Comparison of ENCODE assay signal across 13 cellular contexts in genomic region chr7:23523486-23524075, GRCh38. TPM values are rescaled to one million over a fixed set of nuclear protein-coding genes. Genes with fewer than 3 reads are reported as not detected.
A peak's percentile ranks its signal among the peaks of the same experiment; 100 is the strongest.
DNase-seq lines count a peak whose midpoint lies in the region; ATAC-seq and TF ChIP-seq lines count a peak whose summit lies in the region.
"Had no signal": no experiment of that assay in that cellular context is flagged by ENCODE, and none has a peak within 500 bp of the region (broad histone marks: within the 10 kb centered on the region; RNA-seq: fewer than 3 reads in every experiment).

No MANE protein-coding gene starts in this region.

- H3K36me3 ChIP-seq in HEK293 (ENCODE audit: control insufficient read depth in 2 of 2, insufficient read depth in 1 of 2, low read length in 2 of 2) (peaks cover 35 to 36% of the 10 kb centered on the region in 2 experiments), gastrocnemius medialis (peaks cover 0 to 32% of the 10 kb centered on the region in 2 donors)

- TF ChIP-seq CTCF in HEK293 (tag by site-specific recombination; IDR thresholded peaks at IDR 0.05) (no peak), natural killer cell (IDR thresholded peaks at IDR 0.05) (no peak), gastrocnemius medialis (IDR thresholded peaks at IDR 0.05 in 4 of 5, conservative IDR thresholded peaks at IDR 0.05 in 1 of 5) (no peak)

- no peaks in the 10 kb centered on the region for H3K9me3 ChIP-seq in HEK293 (ENCODE audit: control insufficient read depth, insufficient read depth, low read depth, low read length)
- no peaks in the 10 kb centered on the region for H3K9me3 ChIP-seq in gastrocnemius medialis
- H3K9me3 ChIP-seq: spleen had no signal

- ATAC-seq in GM18502 (IDR thresholded peaks at IDR 0.05; ENCODE audit: poor library complexity, unreplicated experiment): peak; percentile 66
- ATAC-seq in SK-N-SH treated with all-trans-retinoic acid at 6 μM for 48 hours: peak; percentile 45
- peak in 1 of 3 donors; percentile 9 for ATAC-seq in natural killer cell
- no peak for ATAC-seq in gastrocnemius medialis
- ATAC-seq: GM23338 had no signal

- H3K9me3 Mint-ChIP-seq in natural killer cell: no peaks in the 10 kb centered on the region
- H3K9me3 Mint-ChIP-seq: activated CD4-positive, alpha-beta memory T cell treated with anti-CD3 and anti-CD28 coated beads, Interleukin-2, amount 10 ng/mL, durations not matched to agents 7 days and 5 days; activated T-helper 2 cell treated with anti-CD3 and anti-CD28 coated beads, Interferon-gamma antibody, Interleukin-2, Interleukin-4, amounts not matched to agents 10 μg/mL and 5 μg/mL and 100 μg/mL, durations not matched to agents 14 hours and 24 hours and 36 hours; GM23338 had no signal

- H3K27ac ChIP-seq in HEK293 (ENCODE audit: extremely low read depth, low read depth, low read length): no peak overlapping the region
- no peak overlapping the region for H3K27ac ChIP-seq in gastrocnemius medialis
- H3K27ac ChIP-seq: BLaER1 treated with 17β-estradiol and CSF1 and Interleukin-3, amounts not matched to agents 10 nM and 100 nM; spleen had no signal

- in situ Hi-C loops in gastrocnemius medialis (cut with MboI; ENCODE audit: low sequenced_read_pairs in 4 of 4): no loop called here

- peaks cover 69 to 76% of the 10 kb centered on the region in 2 donors for H3K4me1 Mint-ChIP-seq in natural killer cell

- no peaks in the 10 kb centered on the region for H3K27me3 ChIP-seq in gastrocnemius medialis
- H3K27me3 ChIP-seq: BLaER1 treated with 17β-estradiol and CSF1 and Interleukin-3, amounts not matched to agents 10 nM and 100 nM; spleen had no signal

- CTCF ChIA-PET in HEK293 (lab: Yijun Ruan, JAX): interaction anchor here (0.5 to 1.7 kb wide), 8 partner anchors 17 to 663 kb away, joined by 3 to 5 read pairs (median 4); partner anchors contain the start of gene CCDC126

- no peak for DNase-seq in natural killer cell
- DNase-seq in gastrocnemius medialis: no peak
- no peak for DNase-seq in NCI-H2081 (lab: John Stamatoyannopoulos, UW)
- no peak for DNase-seq in stimulated activated CD4-positive, alpha-beta T cell treated with anti-CD3 and anti-CD28 coated beads, Interleukin-1b, Interleukin-23, amount 100 ng/mL, for 48 hours
- DNase-seq: activated CD4-positive, alpha-beta memory T cell treated with anti-CD3 and anti-CD28 coated beads, Interleukin-2, amount 10 ng/mL, durations not matched to agents 7 days and 5 days; cortex of kidney; spleen had no signal

- H3K36me3 Mint-ChIP-seq in natural killer cell: no peaks in the 10 kb centered on the region

- H3K27me3 Mint-ChIP-seq in natural killer cell (ENCODE audit: low read depth in 2 of 2): no peaks in the 10 kb centered on the region
- H3K27me3 Mint-ChIP-seq: activated CD4-positive, alpha-beta memory T cell treated with anti-CD3 and anti-CD28 coated beads, Interleukin-2, amount 10 ng/mL, durations not matched to agents 7 days and 5 days had no signal

- TF ChIP-seq POLR2A in gastrocnemius medialis (IDR thresholded peaks at IDR 0.05): no peak

- POLR2A ChIA-PET in HEK293 (lab: Yijun Ruan, JAX): interaction anchor here (0.6 to 1.2 kb wide), 2 partner anchors 56 to 245 kb away, joined by 4 read pairs; no protein-coding TSS in a partner anchor

- peak overlapping the region; percentile 8 to 50 for H3K27ac Mint-ChIP-seq in natural killer cell
- H3K27ac Mint-ChIP-seq: activated CD4-positive, alpha-beta memory T cell treated with anti-CD3 and anti-CD28 coated beads, Interleukin-2, amount 10 ng/mL, durations not matched to agents 7 days and 5 days; GM23338 had no signal

- intact Hi-C loops in natural killer cell (cut with micrococcal nuclease): loop anchor here (10.0 kb wide), 1 partner anchor 249 kb away; no protein-coding TSS in a partner anchor
- intact Hi-C loops in gastrocnemius medialis (cut with DNase I; ENCODE audit: low total_unique reads): no loop called here

- no peak overlapping the region for H3K4me3 Mint-ChIP-seq in natural killer cell
- H3K4me3 Mint-ChIP-seq: activated CD4-positive, alpha-beta memory T cell treated with anti-CD3 and anti-CD28 coated beads, Interleukin-2, amount 10 ng/mL, durations not matched to agents 7 days and 5 days had no signal

- H3K4me3 ChIP-seq in HEK293 (ENCODE audit: low read depth, low read length) (no peak overlapping the region), gastrocnemius medialis (no peak overlapping the region)
- H3K4me3 ChIP-seq: BLaER1 treated with 17β-estradiol and CSF1 and Interleukin-3, amounts not matched to agents 10 nM and 100 nM; GM23338; spleen had no signal

- H3K4me1 ChIP-seq in HEK293 (ENCODE audit: control insufficient read depth, insufficient read depth, low read length) (peaks cover 32% of the 10 kb centered on the region), gastrocnemius medialis (peaks cover 26 to 38% of the 10 kb centered on the region in 2 donors)

TF ChIP-seq in HEK293, 187 proteins besides CTCF, POLR2A, EP300 and RAD21:
- no peak for TF ChIP-seq ZBTB17 (tag by site-specific recombination; IDR thresholded peaks at IDR 0.05)
- peak; percentile 48; the same call in 1 of the 2 replicates for TF ChIP-seq SCRT2 (tag by site-specific recombination; IDR thresholded peaks at IDR 0.05)
- TF ChIP-seq SCRT1 (tag by site-specific recombination; IDR thresholded peaks at IDR 0.05; ENCODE audit: borderline replicate concordance): 0 out of 2 replicates have a peak, but pooled peaks have one; percentile 17
- 0 out of 2 replicates have a peak, but pooled peaks have one; percentile 18 for TF ChIP-seq PRDM1 (tag by site-specific recombination; IDR thresholded peaks at IDR 0.05)
- 0 out of 2 replicates have a peak, but pooled peaks have one; percentile 19 for TF ChIP-seq PRDM6 (tag by site-specific recombination; IDR thresholded peaks at IDR 0.05)

TF ChIP-seq in SK-N-SH treated with all-trans-retinoic acid at 6 μM for 48 hours, 23 proteins besides CTCF, POLR2A, EP300 and RAD21 (continues in another document):
- TF ChIP-seq PATZ1 (CRISPR knock-in tag; IDR thresholded peaks at IDR 0.05; ENCODE audit: borderline replicate concordance) (no peak), ISL1 (CRISPR knock-in tag; IDR thresholded peaks at IDR 0.05) (no peak), CREB5 (CRISPR knock-in tag; IDR thresholded peaks at IDR 0.05; ENCODE audit: low read depth) (no peak), ARNTL (CRISPR knock-in tag; IDR thresholded peaks at IDR 0.05; ENCODE audit: borderline replicate concordance, low read depth) (no peak), ZFP3 (CRISPR knock-in tag; IDR thresholded peaks at IDR 0.05) (no peak), ZNF565 (CRISPR knock-in tag; conservative IDR thresholded peaks at IDR 0.05; ENCODE audit: low read depth) (no peak), ZFP30 (CRISPR knock-in tag; IDR thresholded peaks at IDR 0.05) (no peak), GLIS3 (CRISPR knock-in tag; IDR thresholded peaks at IDR 0.05) (no peak), PPARA (CRISPR knock-in tag; IDR thresholded peaks at IDR 0.05; ENCODE audit: borderline replicate concordance) (no peak), TSHZ2 (CRISPR knock-in tag; IDR thresholded peaks at IDR 0.05) (no peak)

RNA-seq across cellular contexts. Expression of gene TRA2A, which starts 8.2 kb away (rescaled TPM):
- 100 to 1,000 TPM; 269 to 385 (median 324) TPM for total RNA-seq in natural killer cell
- 1 to 10 TPM; 4.8 to 6.4 (median 5.7) TPM for total RNA-seq in gastrocnemius medialis

RNA-seq across cellular contexts. Expression of gene IGF2BP3, which starts 53.3 kb away (rescaled TPM):
- total RNA-seq in natural killer cell (1 to 10 TPM in 2 of 3 donors, not detected in 1; 1.4 to 2.9 TPM), gastrocnemius medialis (under 1 TPM in 1 of 4 donors, not detected in 3; 0.51 TPM)

Comparison
In these comparisons a context has a peak if more than half of its experiments do, and no peak if none do; other contexts are left out.
1. ATAC-seq: peak in GM18502 (single experiment) and SK-N-SH treated with all-trans-retinoic acid at 6 μM for 48 hours (single experiment); none in gastrocnemius medialis (0 of 2).
2. RNA of gene TRA2A, which starts 8.2 kb away (total RNA-seq): 269 to 385 TPM in natural killer cell; 4.8 to 6.4 TPM in gastrocnemius medialis; every median in the first group is over 10 times any median in the second.